ENCODE assay signal across 18 cellular contexts in the genomic region with DNA sequence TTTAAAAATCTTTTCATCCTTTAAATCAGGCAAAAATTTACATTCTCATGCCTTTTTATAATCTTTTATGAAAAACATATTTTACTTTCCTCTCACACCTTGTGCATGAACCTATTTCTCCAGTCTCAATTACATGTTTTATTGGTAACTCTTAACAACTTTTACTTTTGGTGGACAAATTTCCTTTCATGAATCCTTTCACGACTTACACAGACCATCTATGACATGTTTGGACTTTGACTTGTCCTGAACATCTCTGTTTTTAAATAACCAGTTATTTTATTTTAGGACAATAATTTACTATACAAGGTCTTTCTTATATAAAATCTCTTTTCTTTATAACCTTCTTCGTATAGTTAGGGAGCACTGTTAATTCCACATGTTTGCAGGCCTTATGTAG. TPM values are rescaled to one million over a fixed set of nuclear protein-coding genes. Genes with fewer than 3 reads are reported as not detected.
DNase-seq lines count a peak whose midpoint lies in the region; ATAC-seq and TF ChIP-seq lines count a peak whose summit lies in the region.
"Had no signal": no experiment of that assay in that cellular context is flagged by ENCODE, and none has a peak within 500 bp of the region (broad histone marks: within the 10 kb centered on the region; RNA-seq: fewer than 3 reads in every experiment).

No MANE protein-coding gene starts in this region.

- H3F3A ChIP-seq in SK-N-SH (replicated peaks; ENCODE audit: insufficient read depth) (peaks cover 3% of the 10 kb centered on the region), neural progenitor cell (ENCODE audit: low read depth) (no peaks in the 10 kb centered on the region)

- peaks cover 4% of the 10 kb centered on the region for H3K36me3 Mint-ChIP-seq in neural progenitor cell
- H3K36me3 Mint-ChIP-seq: stimulated activated effector memory CD8-positive, alpha-beta T cell treated with anti-CD3 and anti-CD28 coated beads, Interleukin-12 subunit alpha, Interleukin-12 subunit beta, amount 100 ng/mL, for 72 hours had no signal

- no peak for TF ChIP-seq EP300 in SK-N-SH (IDR thresholded peaks at IDR 0.05; ENCODE audit: borderline replicate concordance in 1 of 2, low read depth in 1 of 2, low read length in 1 of 2)

- H4K20me1 ChIP-seq in SK-N-SH (ENCODE audit: insufficient read depth) (no peaks in the 10 kb centered on the region), neural progenitor cell (ENCODE audit: low read depth) (no peaks in the 10 kb centered on the region)

- H3K4me3 ChIP-seq in SK-N-SH (ENCODE audit: low read depth in 2 of 2, low read length in 1 of 2) (no peak overlapping the region), neural progenitor cell (no peak overlapping the region)
- H3K4me3 ChIP-seq: lower lobe of right lung had no signal

- TF ChIP-seq CTCF in SK-N-SH (IDR thresholded peaks at IDR 0.05) (no peak), neural progenitor cell (IDR thresholded peaks at IDR 0.05) (no peak)

- no peaks in the 10 kb centered on the region for H3K4me1 Mint-ChIP-seq in neural progenitor cell
- H3K4me1 Mint-ChIP-seq: B cell; stimulated activated effector memory CD8-positive, alpha-beta T cell treated with anti-CD3 and anti-CD28 coated beads, Interleukin-12 subunit alpha, Interleukin-12 subunit beta, amount 100 ng/mL, for 72 hours had no signal

- peaks cover 0 to 4% of the 10 kb centered on the region in 2 experiments; a peak in 1 of 4 replicates for H3K4me1 ChIP-seq in SK-N-SH (ENCODE audit: control insufficient read depth in 1 of 2, insufficient read depth in 2 of 2, low read depth in 1 of 2, low read length in 1 of 2)
- H3K4me1 ChIP-seq in neural progenitor cell: no peaks in the 10 kb centered on the region
- H3K4me1 ChIP-seq: lower lobe of right lung had no signal

- H3K27ac Mint-ChIP-seq in neural progenitor cell: no peak overlapping the region
- H3K27ac Mint-ChIP-seq: activated naive CD8-positive, alpha-beta T cell; B cell; stimulated activated effector memory CD8-positive, alpha-beta T cell treated with anti-CD3 and anti-CD28 coated beads, Interleukin-12 subunit alpha, Interleukin-12 subunit beta, amount 100 ng/mL, for 72 hours had no signal

- TF ChIP-seq RAD21 in SK-N-SH (IDR thresholded peaks at IDR 0.05; ENCODE audit: low read length): no peak

- ATAC-seq in SK-N-SH treated with all-trans-retinoic acid at 6 μM for 48 hours (no peak), HG03565 (IDR thresholded peaks at IDR 0.05; ENCODE audit: unreplicated experiment) (no peak)
- ATAC-seq: lower lobe of right lung; right cardiac atrium; stimulated activated effector memory CD8-positive, alpha-beta T cell treated with anti-CD3 and anti-CD28 coated beads, Interleukin-12 subunit alpha, Interleukin-12 subunit beta, amount 100 ng/mL, for 72 hours had no signal

- no peaks in the 10 kb centered on the region for H3K27me3 Mint-ChIP-seq in neural progenitor cell (ENCODE audit: insufficient read depth, low read depth)
- H3K27me3 Mint-ChIP-seq: activated naive CD8-positive, alpha-beta T cell; B cell had no signal

- no peak overlapping the region for H3K4me3 Mint-ChIP-seq in neural progenitor cell
- H3K4me3 Mint-ChIP-seq: activated naive CD8-positive, alpha-beta T cell; B cell; stimulated activated effector memory CD8-positive, alpha-beta T cell treated with anti-CD3 and anti-CD28 coated beads, Interleukin-12 subunit alpha, Interleukin-12 subunit beta, amount 100 ng/mL, for 72 hours had no signal

- H3K36me3 ChIP-seq in SK-N-SH (replicated peaks in 1 of 2; ENCODE audit: control insufficient read depth in 1 of 2, insufficient read depth in 2 of 2, low read length in 1 of 2) (peaks cover 0 to 5% of the 10 kb centered on the region in 2 experiments), neural progenitor cell (no peaks in the 10 kb centered on the region)
- H3K36me3 ChIP-seq: lower lobe of right lung had no signal

- DNase-seq in SK-N-SH: no peak
- peak; percentile 57 for DNase-seq in M059J (ENCODE audit: low read depth)
- peak; percentile 22 for DNase-seq in astrocyte of the hippocampus (ENCODE audit: low read depth, low spot score)
- DNase-seq in neural progenitor cell (ENCODE audit: low spot score): peak; percentile 60
- DNase-seq in activated T-cell treated with anti-CD3 and anti-CD28 coated beads, Interleukin-2, amount 50 U/mL, for 48 hours: no peak
- DNase-seq in activated gamma-delta T cell (lab: John Stamatoyannopoulos, UW): no peak
- DNase-seq: hippocampal formation; lower lobe of right lung; MM.1S; NK-92 treated with Interleukin-12 subunit alpha and Interleukin-12 subunit beta, amount 100 ng/mL, for 24 hours; right cardiac atrium; stimulated activated CD4-positive, alpha-beta T cell treated with anti-CD3 and anti-CD28 coated beads, Interleukin-4, amount 100 ng/mL, for 24 hours had no signal

- no peaks in the 10 kb centered on the region for H3K9me2 ChIP-seq in SK-N-SH

- peaks cover 51% of the 10 kb centered on the region for H3K9me3 Mint-ChIP-seq in neural progenitor cell

- H3K4me2 ChIP-seq in SK-N-SH: no peak overlapping the region
- H3K4me2 ChIP-seq in neural progenitor cell: no peak overlapping the region

- H3K9me3 ChIP-seq in SK-N-SH (peaks cover 20% of the 10 kb centered on the region; the same call in 1 of the 2 replicates), neural progenitor cell (ENCODE audit: low read depth) (peaks cover 26% of the 10 kb centered on the region)

- 31% methylated on average over 2 of the region's 2 CpGs for WGBS in SK-N-SH (ENCODE audit: low lambda C conversion rate)

- H3K27me3 ChIP-seq in SK-N-SH (ENCODE audit: insufficient read depth) (no peaks in the 10 kb centered on the region), neural progenitor cell (no peaks in the 10 kb centered on the region)

- H3K9ac ChIP-seq in SK-N-SH (no peak overlapping the region), neural progenitor cell (no peak overlapping the region)

- CTCF ChIA-PET in SK-N-SH (lab: Yijun Ruan, JAX): interaction anchor here (0.9 to 5.3 kb wide), 3 partner anchors 10 to 107 kb away, joined by 3 to 28 read pairs (median 3); no protein-coding TSS in a partner anchor

- H2AFZ ChIP-seq in SK-N-SH (ENCODE audit: low read depth): no peak overlapping the region
- no peak overlapping the region for H2AFZ ChIP-seq in neural progenitor cell (replicated peaks)

- POLR2A ChIA-PET in SK-N-SH (lab: Yijun Ruan, JAX): interaction anchor here (0.6 kb wide), 1 partner anchor 32 kb away, joined by 3 read pairs; no protein-coding TSS in a partner anchor

- no peak overlapping the region for H3K27ac ChIP-seq in SK-N-SH (ENCODE audit: low read depth in 2 of 2, low read length in 1 of 2)
- H3K27ac ChIP-seq in neural progenitor cell: no peak overlapping the region
- H3K27ac ChIP-seq: epithelial cell of prostate, lower lobe of right lung had no signal

- H3K79me2 ChIP-seq in SK-N-SH (ENCODE audit: insufficient read depth) (no peaks in the 10 kb centered on the region), neural progenitor cell (ENCODE audit: low read depth) (no peaks in the 10 kb centered on the region)

TF ChIP-seq in SK-N-SH, 30 proteins besides CTCF, POLR2A, EP300 and RAD21:
- 0 out of 2 replicates have a peak, but pooled peaks have one; percentile 20 for TF ChIP-seq YY1 (IDR thresholded peaks at IDR 0.05; ENCODE audit: low read depth)
- no peak for TF ChIP-seq NRF1 (IDR thresholded peaks at IDR 0.05; ENCODE audit: low read depth, low read length)
TF ChIP-seq in SK-N-SH: peak in this region for 1.

TF ChIP-seq in SK-N-SH treated with all-trans-retinoic acid at 6 μM for 48 hours, 23 proteins besides CTCF, POLR2A, EP300 and RAD21 (continues in another document):
- TF ChIP-seq, protein P1, sequence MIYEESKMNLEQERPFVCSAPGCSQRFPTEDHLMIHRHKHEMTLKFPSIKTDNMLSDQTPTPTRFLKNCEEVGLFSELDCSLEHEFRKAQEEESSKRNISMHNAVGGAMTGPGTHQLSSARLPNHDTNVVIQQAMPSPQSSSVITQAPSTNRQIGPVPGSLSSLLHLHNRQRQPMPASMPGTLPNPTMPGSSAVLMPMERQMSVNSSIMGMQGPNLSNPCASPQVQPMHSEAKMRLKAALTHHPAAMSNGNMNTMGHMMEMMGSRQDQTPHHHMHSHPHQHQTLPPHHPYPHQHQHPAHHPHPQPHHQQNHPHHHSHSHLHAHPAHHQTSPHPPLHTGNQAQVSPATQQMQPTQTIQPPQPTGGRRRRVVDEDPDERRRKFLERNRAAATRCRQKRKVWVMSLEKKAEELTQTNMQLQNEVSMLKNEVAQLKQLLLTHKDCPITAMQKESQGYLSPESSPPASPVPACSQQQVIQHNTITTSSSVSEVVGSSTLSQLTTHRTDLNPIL (CRISPR knock-in tag; IDR thresholded peaks at IDR 0.05; ENCODE audit: low read depth): no peak
- TF ChIP-seq, protein P2, sequence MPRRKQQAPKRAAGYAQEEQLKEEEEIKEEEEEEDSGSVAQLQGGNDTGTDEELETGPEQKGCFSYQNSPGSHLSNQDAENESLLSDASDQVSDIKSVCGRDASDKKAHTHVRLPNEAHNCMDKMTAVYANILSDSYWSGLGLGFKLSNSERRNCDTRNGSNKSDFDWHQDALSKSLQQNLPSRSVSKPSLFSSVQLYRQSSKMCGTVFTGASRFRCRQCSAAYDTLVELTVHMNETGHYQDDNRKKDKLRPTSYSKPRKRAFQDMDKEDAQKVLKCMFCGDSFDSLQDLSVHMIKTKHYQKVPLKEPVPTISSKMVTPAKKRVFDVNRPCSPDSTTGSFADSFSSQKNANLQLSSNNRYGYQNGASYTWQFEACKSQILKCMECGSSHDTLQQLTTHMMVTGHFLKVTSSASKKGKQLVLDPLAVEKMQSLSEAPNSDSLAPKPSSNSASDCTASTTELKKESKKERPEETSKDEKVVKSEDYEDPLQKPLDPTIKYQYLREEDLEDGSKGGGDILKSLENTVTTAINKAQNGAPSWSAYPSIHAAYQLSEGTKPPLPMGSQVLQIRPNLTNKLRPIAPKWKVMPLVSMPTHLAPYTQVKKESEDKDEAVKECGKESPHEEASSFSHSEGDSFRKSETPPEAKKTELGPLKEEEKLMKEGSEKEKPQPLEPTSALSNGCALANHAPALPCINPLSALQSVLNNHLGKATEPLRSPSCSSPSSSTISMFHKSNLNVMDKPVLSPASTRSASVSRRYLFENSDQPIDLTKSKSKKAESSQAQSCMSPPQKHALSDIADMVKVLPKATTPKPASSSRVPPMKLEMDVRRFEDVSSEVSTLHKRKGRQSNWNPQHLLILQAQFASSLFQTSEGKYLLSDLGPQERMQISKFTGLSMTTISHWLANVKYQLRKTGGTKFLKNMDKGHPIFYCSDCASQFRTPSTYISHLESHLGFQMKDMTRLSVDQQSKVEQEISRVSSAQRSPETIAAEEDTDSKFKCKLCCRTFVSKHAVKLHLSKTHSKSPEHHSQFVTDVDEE (CRISPR knock-in tag; IDR thresholded peaks at IDR 0.05): no peak
- no peak for TF ChIP-seq ISL1 (CRISPR knock-in tag; IDR thresholded peaks at IDR 0.05)

RNA-seq across cellular contexts. Expression of a gene that starts 26.5 kb away (rescaled TPM):
- polyA plus RNA-seq in SK-N-SH (2012; rRNA removed): 10.9 and 13.2 TPM in 2 replicates
- polyA plus RNA-seq in SK-N-SH (2012; cell fraction: cytosol; rRNA removed): 12.3 and 12.6 TPM in 2 replicates
- 7.8 and 11.3 TPM in 2 replicates for polyA plus RNA-seq in SK-N-SH (2012; cell fraction: nucleus; rRNA removed)
- total RNA-seq in M059J (2014; rRNA removed; shearing (Covaris generic)): 11.1 and 19.1 TPM in 2 replicates
- 20.0 and 22.0 TPM in 2 replicates for total RNA-seq in neural progenitor cell (ENCODE audit: low replicate concordance)

Comparison
In these comparisons a context has a peak if more than half of its experiments do, and no peak if none do; other contexts are left out.
1. DNase-seq: peak in M059J (single experiment), astrocyte of the hippocampus (single experiment) and neural progenitor cell (single experiment); none in SK-N-SH (single experiment), activated T-cell treated with anti-CD3 and anti-CD28 coated beads, Interleukin-2, amount 50 U/mL, for 48 hours (0 of 2) and activated gamma-delta T cell (single experiment).